In the genomic region with DNA sequence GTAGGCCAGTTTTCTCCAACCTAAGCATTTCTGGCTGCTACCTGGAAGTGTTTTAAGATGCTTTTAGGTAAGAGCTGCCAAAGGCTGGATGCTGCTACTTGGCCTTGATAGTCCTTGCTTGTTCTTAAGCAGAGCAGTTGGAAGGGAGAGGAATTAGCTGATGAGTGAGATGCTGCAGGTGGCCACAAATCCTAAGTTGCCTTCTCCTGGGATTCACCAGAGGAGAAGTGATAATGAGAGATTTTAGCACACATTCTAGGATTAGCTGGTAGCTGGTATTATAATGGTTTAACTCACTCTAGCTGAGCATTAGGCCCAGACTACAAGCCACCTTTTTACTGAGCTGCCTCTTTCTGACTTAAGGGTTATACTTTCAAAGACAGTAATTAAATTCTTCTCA, we compare ENCODE assay signal across 23 cellular contexts.
"Had no signal": no experiment of that assay in that cellular context is flagged by ENCODE, and none has a peak within 500 bp of the region (broad histone marks: within the 10 kb centered on the region; RNA-seq: fewer than 3 reads in every experiment).

No MANE protein-coding gene starts in this region.

- H3K36me3 ChIP-seq: colonic mucosa, esophagus squamous epithelium, gastrocnemius medialis, heart right ventricle, left lung, lower lobe of right lung had no signal

- H3K4me1 ChIP-seq: colonic mucosa, esophagus squamous epithelium, gastrocnemius medialis, heart right ventricle, left lung, lower lobe of right lung had no signal

- ATAC-seq: effector memory CD8-positive, alpha-beta T cell; esophagus mucosa; gastrocnemius medialis; heart right ventricle; left cardiac atrium; left lung; left ventricle myocardium superior; lower lobe of right lung; naive thymus-derived CD4-positive, alpha-beta T cell had no signal

- DNase-seq: colonic mucosa; cortex of kidney; effector CD8-positive, alpha-beta T cell; effector memory CD8-positive, alpha-beta T cell; endodermal cell; erythroblast; esophagus squamous epithelium; foreskin fibroblast; foreskin melanocyte; gastrocnemius medialis; glutamatergic neuron; head of caudate nucleus; heart right ventricle; hippocampal formation; left cardiac atrium; left lung; left ventricle myocardium superior; lower lobe of right lung; mesendoderm; midbrain; naive thymus-derived CD4-positive, alpha-beta T cell had no signal

- H3K27ac ChIP-seq: colonic mucosa, epithelial cell of prostate, esophagus squamous epithelium, gastrocnemius medialis, heart right ventricle, left lung, lower lobe of right lung had no signal

- H3K27me3 ChIP-seq: colonic mucosa, esophagus squamous epithelium, gastrocnemius medialis, heart right ventricle, left lung had no signal

- H3K9me3 ChIP-seq: colonic mucosa, esophagus squamous epithelium, gastrocnemius medialis, heart right ventricle, lower lobe of right lung had no signal

- H3K4me3 ChIP-seq: colonic mucosa, esophagus squamous epithelium, gastrocnemius medialis, heart right ventricle, left lung, lower lobe of right lung had no signal
